20 cellular contexts compared by ENCODE assay signal in the genomic region with DNA sequence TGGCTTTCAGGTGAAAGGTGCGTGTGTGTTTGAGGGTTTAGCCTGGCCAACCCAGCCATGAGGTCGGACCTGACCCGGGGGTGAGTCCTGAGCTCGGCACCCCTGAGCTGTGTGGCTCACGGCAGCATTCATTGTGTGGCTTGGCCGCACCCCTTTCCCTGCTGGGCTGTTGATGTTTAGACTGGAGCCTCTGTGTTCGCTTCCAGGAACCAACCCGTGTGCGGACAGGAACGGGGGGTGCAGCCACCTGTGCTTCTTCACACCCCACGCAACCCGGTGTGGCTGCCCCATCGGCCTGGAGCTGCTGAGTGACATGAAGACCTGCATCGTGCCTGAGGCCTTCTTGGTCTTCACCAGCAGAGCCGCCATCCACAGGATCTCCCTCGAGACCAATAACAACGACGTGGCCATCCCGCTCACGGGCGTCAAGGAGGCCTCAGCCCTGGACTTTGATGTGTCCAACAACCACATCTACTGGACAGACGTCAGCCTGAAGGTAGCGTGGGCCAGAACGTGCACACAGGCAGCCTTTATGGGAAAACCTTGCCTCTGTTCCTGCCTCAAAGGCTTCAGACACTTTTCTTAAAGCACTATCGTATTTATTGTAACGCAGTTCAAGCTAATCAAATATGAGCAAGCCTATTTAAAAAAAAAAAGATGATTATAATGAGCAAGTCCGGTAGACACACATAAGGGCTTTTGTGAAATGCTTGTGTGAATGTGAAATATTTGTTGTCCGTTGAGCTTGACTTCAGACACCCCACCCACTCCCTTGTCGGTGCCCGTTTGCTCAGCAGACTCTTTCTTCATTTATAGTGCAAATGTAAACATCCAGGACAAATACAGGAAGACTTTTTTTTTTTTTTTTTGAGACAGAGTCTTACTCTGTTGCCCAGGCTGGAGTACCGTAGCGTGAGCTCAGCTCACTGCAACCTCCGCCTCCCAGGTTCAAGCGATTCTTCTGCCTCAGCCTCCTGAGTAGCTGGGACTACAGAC. TPM values are rescaled to one million over a fixed set of nuclear protein-coding genes. Genes with fewer than 3 reads are reported as not detected.
DNase-seq lines count a peak whose midpoint lies in the region; ATAC-seq, FAIRE-seq and TF ChIP-seq lines count a peak whose summit lies in the region.
"Had no signal": no experiment of that assay in that cellular context is flagged by ENCODE, and none has a peak within 500 bp of the region (broad histone marks: within the 10 kb centered on the region; RNA-seq: fewer than 3 reads in every experiment).

No MANE protein-coding gene starts in this region.

- CTCF ChIA-PET in HepG2 (lab: Yijun Ruan, JAX; ENCODE audit: low intra/inter-chr PET ratio, low total read pairs) = no interaction called here

- H3K36me3 ChIP-seq in HepG2 (replicated peaks in 1 of 2; ENCODE audit: control insufficient read depth in 1 of 2, insufficient read depth in 2 of 2, low read length in 2 of 2) (peaks cover 49 to 80% of the 10 kb centered on the region in 2 experiments; a peak in 4 of 5 replicates), transverse colon (peaks cover 0 to 7% (median 0%) of the 10 kb centered on the region in 4 donors), MG63 (peaks cover 3% of the 10 kb centered on the region)
- H3K36me3 ChIP-seq: neutrophil had no signal

- no peaks in the 10 kb centered on the region for H3K79me2 ChIP-seq in HepG2 (ENCODE audit: insufficient read depth, low read length)

- peak; percentile 18 for FAIRE-seq in HepG2 (lab: Jason Lieb, UNC)

- no peak overlapping the region for H3K4me3 ChIP-seq in HepG2 (replicated peaks in 1 of 3; ENCODE audit: insufficient read depth in 1 of 3, low read depth in 2 of 3, low read length in 3 of 3)
- H3K4me3 ChIP-seq in transverse colon = no peak overlapping the region
- no peak overlapping the region for H3K4me3 ChIP-seq in MG63
- H3K4me3 ChIP-seq: GM23248, heart right ventricle had no signal

- H3K27ac ChIP-seq in VCaP = peak overlapping the region; percentile 90
- peak overlapping the region; percentile 27 for H3K27ac ChIP-seq in HepG2 (ENCODE audit: extremely low read length, insufficient read depth, low read length)
- peak overlapping the region; percentile 73 to 90 (median 78) for H3K27ac ChIP-seq in transverse colon
- H3K27ac ChIP-seq: GM23248, heart right ventricle, neutrophil had no signal

- H3K4me1 ChIP-seq in HepG2 (ENCODE audit: insufficient read depth, low read length) = peaks cover 19% of the 10 kb centered on the region
- H3K4me1 ChIP-seq in transverse colon = peaks cover 6 to 27% (median 24%) of the 10 kb centered on the region in 4 donors
- H3K4me1 ChIP-seq: BE2C had no signal

- H2AFZ ChIP-seq in HepG2 (ENCODE audit: low read length) = no peak overlapping the region
- H2AFZ ChIP-seq: GM23248 had no signal

- H3K9me3 ChIP-seq in HepG2 (ENCODE audit: low read length) = no peaks in the 10 kb centered on the region
- no peaks in the 10 kb centered on the region for H3K9me3 ChIP-seq in transverse colon
- no peaks in the 10 kb centered on the region for H3K9me3 ChIP-seq in MG63
- H3K9me3 ChIP-seq: BE2C, heart right ventricle, neutrophil had no signal

- 65% methylated on average over 13 of the region's 34 CpGs for WGBS in HepG2 (ENCODE audit: low lambda C conversion rate)
- 61 to 63% methylated on average over 8 to 34 of the region's 34 CpGs for whole genome bisulfite sequencing in transverse colon (ENCODE audit: low coverage in 1 of 2), 2 donors

- no TSS peak for BruUV-seq in HepG2 (replicated peaks; lab: Mats Ljungman, UMichigan)

- no peak for TF ChIP-seq POLR2A in HepG2 (IDR thresholded peaks at IDR 0.05; ENCODE audit: insufficient read depth in 1 of 2, low read depth in 2 of 2, low read length in 2 of 2)
- TF ChIP-seq POLR2A in transverse colon (IDR thresholded peaks at IDR 0.05) = no peak

- ATAC-seq in HepG2 = peak; percentile 13; the same call in 2 of the 3 replicates
- ATAC-seq: activated naive CD8-positive, alpha-beta T cell treated with anti-CD3 and anti-CD28 coated beads, Interleukin-2, amount 50 U/mL, for 24 hours; T-cell had no signal

- in situ Hi-C loops in HepG2 (cut with HindIII; ENCODE audit: extremely low pct_ligation_motif_present, low pct_unique_long_range_greater_than_20kb) (no loop called here), transverse colon (cut with MboI; ENCODE audit: low pct_ligation_motif_present in 1 of 4, low pct_unique_long_range_greater_than_20kb in 1 of 4, low sequenced_read_pairs in 3 of 4) (no loop called here)

- no peak overlapping the region for H3K9ac ChIP-seq in HepG2 (ENCODE audit: insufficient read depth, low read depth, low read length)
- H3K9ac ChIP-seq: GM23248 had no signal

- H4K20me1 ChIP-seq in HepG2 (ENCODE audit: insufficient read depth, low read length) = no peaks in the 10 kb centered on the region

- no peak for TF ChIP-seq RAD21 in HepG2 (CRISPR knock-in tag; IDR thresholded peaks at IDR 0.05)

- TF ChIP-seq EP300 in HepG2 (IDR thresholded peaks at IDR 0.05; ENCODE audit: low read depth in 2 of 2, low read length in 2 of 2) = no peak
- no peak for TF ChIP-seq EP300 in HepG2 (CRISPR knock-in tag; IDR thresholded peaks at IDR 0.05; ENCODE audit: borderline replicate concordance)
- no peak for TF ChIP-seq EP300 in transverse colon (IDR thresholded peaks at IDR 0.05; ENCODE audit: low read depth)

- DNase-seq in HuH-7.5 (ENCODE audit: low spot score) = peak; percentile 87
- peak; percentile 38 for DNase-seq in HepG2 (ENCODE audit: low spot score)
- DNase-seq in transverse colon = peak; percentile 55
- no peak for DNase-seq in activated naive CD4-positive, alpha-beta T cell treated with Interleukin-2 at 50 U/mL for 16 hours
- no peak for DNase-seq in MG63
- no peak for DNase-seq in ureter (ENCODE audit: low spot score)
- DNase-seq: activated CD8-positive, alpha-beta memory T cell treated with anti-CD3 and anti-CD28 coated beads for 24 hours; activated naive CD8-positive, alpha-beta T cell treated with anti-CD3 and anti-CD28 coated beads, Interleukin-2, amount 50 U/mL, for 24 hours; BE2C; GM23248; heart right ventricle; KG1; NCI-H1105 treated with DMSO at 0.1 percent for 48 hours; NCI-H2171; NK-92 treated with Interleukin-12 subunit alpha and Interleukin-12 subunit beta, amount 100 ng/mL, for 24 hours; stimulated activated CD4-positive, alpha-beta T cell treated with anti-CD3 and anti-CD28 coated beads, Interleukin-4, amount 100 ng/mL, for 1 hour; substantia nigra; T-cell had no signal

- intact Hi-C loops in HepG2 (cut with micrococcal nuclease; ENCODE audit: unreplicated experiment) = loop anchor here (5.0 kb wide), 1 partner anchor 146 kb away; no protein-coding TSS in a partner anchor
- intact Hi-C loops in transverse colon (cut with DNase I; ENCODE audit: low total_unique reads) = no loop called here

- no peak overlapping the region for H3K4me2 ChIP-seq in HepG2 (ENCODE audit: low read depth, low read length)

- TF ChIP-seq CTCF in VCaP (conservative IDR thresholded peaks at IDR 0.05) (no peak), HepG2 (CRISPR knock-in tag; IDR thresholded peaks at IDR 0.05) (no peak), transverse colon (IDR thresholded peaks at IDR 0.05) (no peak)

- H3K27me3 ChIP-seq in HepG2 (ENCODE audit: control insufficient read depth in 1 of 2, insufficient read depth in 2 of 2, low read length in 2 of 2) (no peaks in the 10 kb centered on the region), transverse colon (no peaks in the 10 kb centered on the region), MG63 (no peaks in the 10 kb centered on the region)
- H3K27me3 ChIP-seq: BE2C, heart right ventricle, neutrophil had no signal

- POLR2A ChIA-PET in HepG2 (lab: Yijun Ruan, JAX) = interaction anchor here (0.7 kb wide), 1 partner anchor 108 kb away, joined by 4 read pairs; no protein-coding TSS in a partner anchor

TF ChIP-seq in HepG2, 621 proteins besides CTCF, POLR2A, EP300 and RAD21 (continues in another document):
- peak; percentile 68; the same call in 1 of the 2 replicates for TF ChIP-seq ZBTB38 (CRISPR knock-in tag; IDR thresholded peaks at IDR 0.05)
- TF ChIP-seq, protein P1, sequence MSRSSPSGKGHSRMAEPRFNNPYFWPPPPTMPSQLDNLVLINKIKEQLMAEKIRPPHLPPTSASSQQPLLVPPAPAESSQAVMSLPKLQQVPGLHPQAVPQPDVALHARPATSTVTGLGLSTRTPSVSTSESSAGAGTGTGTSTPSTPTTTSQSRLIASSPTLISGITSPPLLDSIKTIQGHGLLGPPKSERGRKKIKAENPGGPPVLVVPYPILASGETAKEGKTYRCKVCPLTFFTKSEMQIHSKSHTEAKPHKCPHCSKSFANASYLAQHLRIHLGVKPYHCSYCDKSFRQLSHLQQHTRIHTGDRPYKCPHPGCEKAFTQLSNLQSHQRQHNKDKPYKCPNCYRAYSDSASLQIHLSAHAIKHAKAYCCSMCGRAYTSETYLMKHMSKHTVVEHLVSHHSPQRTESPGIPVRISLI (CRISPR knock-in tag; IDR thresholded peaks at IDR 0.05; ENCODE audit: borderline replicate concordance) = peak; percentile 53; the same call in 1 of the 2 replicates

RNA-seq across cellular contexts. Expression of a gene that starts 53.9 kb away (rescaled TPM):
- 83.4 and 116 TPM in 2 replicates for total RNA-seq in HepG2 (2016; rRNA removed; fragmentation: Illumina TruSeq; extraction: Trizol)
- 49.8 and 56.0 TPM in 2 replicates for total RNA-seq in HepG2 (2016; cell fraction: cytosol; rRNA removed; fragmentation: Illumina TruSeq; extraction: Trizol; ENCODE audit: low read depth)
- total RNA-seq in HepG2 (2016; cell fraction: insoluble cytoplasmic fraction; rRNA removed; fragmentation: Illumina TruSeq; extraction: Trizol) = 85.1 and 111 TPM in 2 replicates
- 37.5 and 46.3 TPM in 2 replicates for total RNA-seq in HepG2 (2016; cell fraction: membrane; rRNA removed; fragmentation: Illumina TruSeq; extraction: Trizol)
- total RNA-seq in HepG2 (2016; cell fraction: nucleus; rRNA removed; fragmentation: Illumina TruSeq; extraction: Trizol) = 111 and 115 TPM in 2 replicates
- 30.9 and 41.2 TPM in 2 replicates for polyA plus RNA-seq in HepG2 (2011; rRNA removed)
- polyA plus RNA-seq in HepG2 (2011; cell fraction: cytosol; rRNA removed) = 18.1 and 20.9 TPM in 2 replicates
- polyA plus RNA-seq in HepG2 (2011; cell fraction: nucleus; rRNA removed) = 63.6 and 74.5 TPM in 2 replicates
- 32.1 and 33.2 TPM in 2 replicates for polyA plus RNA-seq in HepG2 (2012)
- polyA plus RNA-seq in HepG2 (2016; cell fraction: cytosol; fragmentation: Illumina TruSeq; extraction: Trizol; ENCODE audit: low read depth) = 1.3 and 1.9 TPM in 2 replicates
- 58.4 and 61.6 TPM in 2 replicates for polyA plus RNA-seq in HepG2 (2016; cell fraction: insoluble cytoplasmic fraction; fragmentation: Illumina TruSeq; extraction: Trizol; ENCODE audit: low read depth)
- 5.5 and 6.1 TPM in 2 replicates for polyA plus RNA-seq in HepG2 (2016; cell fraction: membrane; fragmentation: Illumina TruSeq; extraction: Trizol; ENCODE audit: low read depth)
- 79.2 and 84.2 TPM in 2 replicates for polyA plus RNA-seq in HepG2 (2016; cell fraction: nucleus; fragmentation: Illumina TruSeq; extraction: Trizol; ENCODE audit: insufficient read depth, low read depth)
- polyA minus RNA-seq in HepG2 (2011; rRNA and poly(A)+ RNA removed; ENCODE audit: low replicate concordance) = 80.8 and 126 TPM in 2 replicates
- polyA minus RNA-seq in HepG2 (2011; cell fraction: cytosol; rRNA and poly(A)+ RNA removed) = 50.9 and 56.9 TPM in 2 replicates
- polyA minus RNA-seq in HepG2 (2011; cell fraction: nucleus; rRNA and poly(A)+ RNA removed) = 188 and 194 TPM in 2 replicates
- total RNA-seq in transverse colon = 100 to 1,000 TPM in 3 of 4 donors, 10 to 100 TPM in 1; 89.8 to 158 (median 117) TPM
- 68.5 and 143 TPM in 2 replicates for total RNA-seq in MG63 (2014; rRNA removed; shearing (Covaris generic); ENCODE audit: low replicate concordance)
- total RNA-seq in ureter = 183 TPM

Comparison
In these comparisons a context has a peak if more than half of its experiments do, and no peak if none do; other contexts are left out.
1. DNase-seq: peak in HuH-7.5 (single experiment), HepG2 (single experiment) and transverse colon (single experiment); none in activated naive CD4-positive, alpha-beta T cell treated with Interleukin-2 at 50 U/mL for 16 hours (single experiment), MG63 (single experiment) and ureter (single experiment).
2. H3K27ac ChIP-seq: peak in every context shown above with its lines; median percentile 90 in VCaP; 78 in transverse colon; 27 in HepG2.